ENCODE assay signal across 19 cellular contexts in genomic region chr9:75039804-75040203, GRCh38. TPM values are rescaled to one million over a fixed set of nuclear protein-coding genes. Genes with fewer than 3 reads are reported as not detected.
DNase-seq lines count a peak whose midpoint lies in the region; ATAC-seq and TF ChIP-seq lines count a peak whose summit lies in the region.
"Had no signal": no experiment of that assay in that cellular context is flagged by ENCODE, and none has a peak within 500 bp of the region (broad histone marks: within the 10 kb centered on the region; RNA-seq: fewer than 3 reads in every experiment).

No MANE protein-coding gene starts in this region.

- ATAC-seq in GM18873 (IDR thresholded peaks at IDR 0.05; ENCODE audit: low FRiP score, unreplicated experiment) (peak; percentile 67), HG03378 (IDR thresholded peaks at IDR 0.05; ENCODE audit: unreplicated experiment) (peak; percentile 85)
- ATAC-seq: HCT116 had no signal

- H3K4me3 ChIP-seq in BLaER1 = no peak overlapping the region
- H3K4me3 ChIP-seq in hepatocyte = no peak overlapping the region
- H3K4me3 ChIP-seq: left ventricle myocardium inferior, skin epidermis had no signal

- H3K9me3 ChIP-seq in BLaER1 = no peaks in the 10 kb centered on the region
- H3K9me3 ChIP-seq in hepatocyte (ENCODE audit: low read depth) = no peaks in the 10 kb centered on the region
- H3K9me3 ChIP-seq: left ventricle myocardium inferior had no signal

- H3K27ac ChIP-seq in BLaER1 = no peak overlapping the region
- H3K27ac ChIP-seq in hepatocyte = peak overlapping the region; percentile 63
- H3K27ac ChIP-seq: foreskin keratinocyte, left ventricle myocardium inferior, parathyroid adenoma had no signal

- H3K27me3 ChIP-seq in BLaER1 = no peaks in the 10 kb centered on the region
- no peaks in the 10 kb centered on the region for H3K27me3 ChIP-seq in hepatocyte
- H3K27me3 ChIP-seq: foreskin keratinocyte had no signal

- H3K9me2 ChIP-seq in hepatocyte (replicated peaks; ENCODE audit: insufficient read depth) = no peaks in the 10 kb centered on the region

- DNase-seq in hepatocyte (ENCODE audit: low spot score) = no peak
- DNase-seq in NCI-H2029 (lab: John Stamatoyannopoulos, UW) = no peak
- no peak for DNase-seq in NCI-H2196 treated with DMSO at 0.1 percent for 48 hours (lab: John Stamatoyannopoulos, UW; ENCODE audit: unreplicated experiment)
- DNase-seq in cerebellum (ENCODE audit: low spot score) = no peak
- no peak for DNase-seq in NCI-H2107 (lab: John Stamatoyannopoulos, UW)
- DNase-seq: activated T-cell treated with anti-CD3 and anti-CD28 coated beads, Interleukin-2, amount 50 U/mL, for 24 hours; left ventricle myocardium inferior; naive B cell; NCI-H1436; NCI-H345; stimulated activated naive CD4-positive, alpha-beta T cell treated with Interleukin-2 at 50 U/mL for 16 hours; T-helper 2 cell had no signal

- H3K36me3 ChIP-seq in BLaER1 (no peaks in the 10 kb centered on the region), hepatocyte (replicated peaks; ENCODE audit: insufficient read depth, low read depth) (no peaks in the 10 kb centered on the region)
- H3K36me3 ChIP-seq: left ventricle myocardium inferior had no signal

- no peak overlapping the region for H3K9ac ChIP-seq in BLaER1
- H3K9ac ChIP-seq: parathyroid adenoma had no signal

- H4K20me1 ChIP-seq in BLaER1 (no peaks in the 10 kb centered on the region), hepatocyte (ENCODE audit: insufficient read depth, poor library complexity, severe bottlenecking) (no peaks in the 10 kb centered on the region)

- peaks cover 9% of the 10 kb centered on the region for H3K4me1 ChIP-seq in BLaER1
- H3K4me1 ChIP-seq in hepatocyte (ENCODE audit: insufficient read depth) = no peaks in the 10 kb centered on the region
- H3K4me1 ChIP-seq: foreskin keratinocyte, left ventricle myocardium inferior, parathyroid adenoma had no signal

- no peak for TF ChIP-seq CTCF in hepatocyte (IDR thresholded peaks at IDR 0.05; ENCODE audit: poor library complexity)

- 91% methylated on average over 3 of the region's 3 CpGs for WGBS in hepatocyte (ENCODE audit: low lambda C conversion rate, missing lambda C conversion rate)

- no peaks in the 10 kb centered on the region for H3K79me2 ChIP-seq in hepatocyte
- H3K79me2 ChIP-seq: parathyroid adenoma had no signal

- no peak overlapping the region for H2AFZ ChIP-seq in hepatocyte
- H2AFZ ChIP-seq: parathyroid adenoma had no signal

- H3K4me2 ChIP-seq in BLaER1 = peak overlapping the region; percentile 33; the same call in 1 of the 2 replicates
- H3K4me2 ChIP-seq in hepatocyte = no peak overlapping the region

RNA-seq across cellular contexts. Expression of gene CARNMT1, which starts 11.7 kb away (rescaled TPM):
- total RNA-seq in hepatocyte (37.1 and 45.8 TPM in 2 replicates), cerebellum (23.9 TPM)
- 9.1 and 14.5 TPM in 2 replicates for polyA plus RNA-seq in hepatocyte

RNA-seq across cellular contexts. Expression of gene NMRK1, which starts 48.2 kb away (rescaled TPM):
- total RNA-seq in hepatocyte (13.6 and 18.5 TPM in 2 replicates), cerebellum (4.9 TPM)
- 14.1 and 16.1 TPM in 2 replicates for polyA plus RNA-seq in hepatocyte

RNA-seq across cellular contexts. Expression of gene OSTF1, which starts 48.5 kb away (rescaled TPM):
- total RNA-seq in hepatocyte = 22.4 and 25.3 TPM in 2 replicates
- polyA plus RNA-seq in hepatocyte = 29.1 and 30.3 TPM in 2 replicates
- 9.8 TPM for total RNA-seq in cerebellum
